1 cellular context compared by ENCODE assay signal in genomic region chr1:35215346-35215745, GRCh38.
TF ChIP-seq lines count a peak whose summit lies in the region.

No MANE protein-coding gene starts in this region.

TF ChIP-seq in HepG2, 621 proteins besides CTCF, POLR2A, EP300 and RAD21:
- TF ChIP-seq MATR3 (CRISPR knock-in tag; IDR thresholded peaks at IDR 0.05) (no peak), IRF2 (CRISPR knock-in tag; IDR thresholded peaks at IDR 0.05) (no peak), SPEN (CRISPR knock-in tag; IDR thresholded peaks at IDR 0.05; ENCODE audit: low read depth) (no peak), NCOA5 (CRISPR knock-in tag; IDR thresholded peaks at IDR 0.05) (no peak), ZSCAN9 (CRISPR knock-in tag; IDR thresholded peaks at IDR 0.05; ENCODE audit: borderline replicate concordance) (no peak), ELF4 (CRISPR knock-in tag; IDR thresholded peaks at IDR 0.05; ENCODE audit: borderline replicate concordance) (no peak), RELA (CRISPR knock-in tag; IDR thresholded peaks at IDR 0.05) (no peak), ETV5 (CRISPR knock-in tag; IDR thresholded peaks at IDR 0.05; ENCODE audit: borderline replicate concordance) (no peak), TOPORS (CRISPR knock-in tag; IDR thresholded peaks at IDR 0.05) (no peak), HDAC6 (IDR thresholded peaks at IDR 0.05; ENCODE audit: low read depth, low read length) (no peak), E2F5 (CRISPR knock-in tag; conservative IDR thresholded peaks at IDR 0.05) (no peak), RCOR2 (CRISPR knock-in tag; IDR thresholded peaks at IDR 0.05) (no peak), ARHGAP35 (CRISPR knock-in tag; IDR thresholded peaks at IDR 0.05; ENCODE audit: borderline replicate concordance) (no peak), KLF11 (CRISPR knock-in tag; IDR thresholded peaks at IDR 0.05) (no peak), STAT5B (CRISPR knock-in tag; IDR thresholded peaks at IDR 0.05) (no peak), REPIN1 (CRISPR knock-in tag; IDR thresholded peaks at IDR 0.05; ENCODE audit: borderline replicate concordance, low read depth) (no peak), KDM3A (CRISPR knock-in tag; IDR thresholded peaks at IDR 0.05; ENCODE audit: low read depth) (no peak), SMAD9 (CRISPR knock-in tag; IDR thresholded peaks at IDR 0.05) (no peak)
TF ChIP-seq in HepG2: peak in this region for 0.
